9 cellular contexts compared by ENCODE assay signal in the genomic region with DNA sequence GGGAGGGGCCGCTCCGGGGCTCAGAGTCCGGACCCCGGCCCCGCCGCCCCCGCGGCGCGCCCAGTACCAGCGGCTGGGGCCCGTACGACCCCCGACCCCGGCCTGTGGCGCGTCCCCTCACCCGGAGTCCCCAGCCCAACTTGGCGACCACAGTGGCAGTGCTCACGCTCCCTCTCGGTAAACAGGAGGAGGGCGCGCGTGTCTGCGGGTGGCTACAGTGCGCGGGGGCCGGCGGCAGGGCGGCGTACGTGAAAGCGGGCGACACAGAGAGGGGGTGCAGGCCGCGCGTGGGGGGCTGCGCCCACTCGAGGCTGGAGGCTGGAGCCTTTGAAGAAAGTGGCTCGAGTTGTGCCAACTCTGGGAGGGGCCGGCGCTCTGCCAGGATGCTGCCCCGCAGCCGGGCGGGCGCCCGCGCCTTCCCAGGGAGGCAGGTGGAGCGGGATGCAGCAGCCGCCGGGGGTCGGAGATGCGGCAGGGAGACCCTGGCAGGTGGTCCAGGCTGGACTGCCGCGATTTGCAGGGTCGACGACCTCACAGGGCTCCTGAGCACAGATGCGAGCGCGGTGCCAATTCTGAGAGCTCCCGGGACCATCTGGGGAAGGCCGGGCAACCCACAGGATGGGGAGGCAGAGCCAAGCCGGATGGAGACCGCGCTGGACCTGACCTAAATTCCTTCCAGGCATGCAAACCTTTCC. TPM values are rescaled to one million over a fixed set of nuclear protein-coding genes. Genes with fewer than 3 reads are reported as not detected.
DNase-seq lines count a peak whose midpoint lies in the region; TF ChIP-seq lines count a peak whose summit lies in the region.
"Had no signal": no experiment of that assay in that cellular context is flagged by ENCODE, and none has a peak within 500 bp of the region (broad histone marks: within the 10 kb centered on the region; RNA-seq: fewer than 3 reads in every experiment).

No MANE protein-coding gene starts in this region.

- DNase-seq in NCI-H82 (lab: John Stamatoyannopoulos, UW) (peak; percentile 4), NCI-H82 treated with DMSO at 0.1 percent for 48 hours (lab: John Stamatoyannopoulos, UW; ENCODE audit: unreplicated experiment) (no peak), left ventricle myocardium inferior (peak; percentile 55), prostate gland (ENCODE audit: low spot score) (no peak), NCI-H446 treated with DMSO at 0.1 percent for 48 hours (lab: John Stamatoyannopoulos, UW) (no peak), NCI-H69 (lab: John Stamatoyannopoulos, UW) (no peak), DMS79 treated with DMSO at 0.1 percent for 48 hours (lab: John Stamatoyannopoulos, UW) (no peak)

- TF ChIP-seq POLR2A in prostate gland (IDR thresholded peaks at IDR 0.05) = no peak

- H3K4me1 ChIP-seq in left ventricle myocardium inferior (peaks cover 60% of the 10 kb centered on the region), prostate gland (replicated peaks) (no peaks in the 10 kb centered on the region)

- peak overlapping the region; percentile 96 for H3K27ac ChIP-seq in left ventricle myocardium inferior (replicated peaks)
- peak overlapping the region; percentile 39 to 41 for H3K27ac ChIP-seq in prostate gland

- H3K9me3 Mint-ChIP-seq in activated naive CD4-positive, alpha-beta T cell treated with anti-CD3 and anti-CD28 coated beads, Interleukin-2, amount 50 U/mL, for 24 hours = no peaks in the 10 kb centered on the region

- intact Hi-C loops in left ventricle myocardium inferior (cut with micrococcal nuclease) (loop anchor here (2.0 to 10.0 kb wide), 2 partner anchors 103 to 157 kb away; no protein-coding TSS in a partner anchor), prostate gland (cut with DNase I) (loop anchor here (2.0 kb wide), 2 partner anchors 105 to 161 kb away; no protein-coding TSS in a partner anchor)

- H3K27me3 ChIP-seq in left ventricle myocardium inferior (ENCODE audit: low read depth) = no peaks in the 10 kb centered on the region
- no peaks in the 10 kb centered on the region for H3K27me3 ChIP-seq in prostate gland (replicated peaks; ENCODE audit: insufficient read depth)

- H3K4me1 Mint-ChIP-seq in activated naive CD4-positive, alpha-beta T cell treated with anti-CD3 and anti-CD28 coated beads, Interleukin-2, amount 50 U/mL, for 24 hours = no peaks in the 10 kb centered on the region

- no peaks in the 10 kb centered on the region for H3K36me3 ChIP-seq in left ventricle myocardium inferior
- H3K36me3 ChIP-seq in prostate gland = no peaks in the 10 kb centered on the region

- peaks cover 17% of the 10 kb centered on the region for H3K27me3 Mint-ChIP-seq in activated naive CD4-positive, alpha-beta T cell treated with anti-CD3 and anti-CD28 coated beads, Interleukin-2, amount 50 U/mL, for 24 hours

- 4% methylated on average over 55 of the region's 65 CpGs for WGBS in prostate gland

- no peak overlapping the region for H3K27ac Mint-ChIP-seq in activated naive CD4-positive, alpha-beta T cell treated with anti-CD3 and anti-CD28 coated beads, Interleukin-2, amount 50 U/mL, for 24 hours

- H3K36me3 Mint-ChIP-seq in activated naive CD4-positive, alpha-beta T cell treated with anti-CD3 and anti-CD28 coated beads, Interleukin-2, amount 50 U/mL, for 24 hours = no peaks in the 10 kb centered on the region

- H3K4me3 ChIP-seq in left ventricle myocardium inferior (peak overlapping the region; percentile 90), prostate gland (peak overlapping the region; percentile 41 to 54)

- TF ChIP-seq CTCF in left ventricle myocardium inferior (IDR thresholded peaks at IDR 0.05; ENCODE audit: borderline replicate concordance) = no peak
- TF ChIP-seq CTCF in prostate gland (IDR thresholded peaks at IDR 0.05) = no peak

- H3K9me3 ChIP-seq in left ventricle myocardium inferior (replicated peaks) (no peaks in the 10 kb centered on the region), prostate gland (no peaks in the 10 kb centered on the region)

- H3K4me3 Mint-ChIP-seq in activated naive CD4-positive, alpha-beta T cell treated with anti-CD3 and anti-CD28 coated beads, Interleukin-2, amount 50 U/mL, for 24 hours = peak overlapping the region; percentile 12

RNA-seq across cellular contexts. Expression of gene PTPRE, which starts 0.7 kb away (rescaled TPM):
- total RNA-seq in left ventricle myocardium inferior = 13.8 TPM
- 10 to 100 TPM in 1 of 2 donors, 1 to 10 TPM in 1; 4.5 to 14.3 TPM for total RNA-seq in prostate gland

RNA-seq across cellular contexts. Expression of gene CLRN3, which starts 14.8 kb away (rescaled TPM):
- total RNA-seq in left ventricle myocardium inferior (not detected), prostate gland (not detected)
- total RNA-seq: activated CD8-positive, alpha-beta memory T cell treated with anti-CD3 and anti-CD28 coated beads for 36 hours had no signal

Comparison
In these comparisons a context has a peak if more than half of its experiments do, and no peak if none do; other contexts are left out.
1. DNase-seq: peak in NCI-H82 (single experiment) and left ventricle myocardium inferior (single experiment); none in NCI-H82 treated with DMSO at 0.1 percent for 48 hours (single experiment), prostate gland (single experiment), NCI-H446 treated with DMSO at 0.1 percent for 48 hours (single experiment), NCI-H69 (single experiment) and DMS79 treated with DMSO at 0.1 percent for 48 hours (single experiment).